22 cellular contexts compared by ENCODE assay signal in genomic region chr15:46413799-46414198, GRCh38.
DNase-seq lines count a peak whose midpoint lies in the region; ATAC-seq, FAIRE-seq and TF ChIP-seq lines count a peak whose summit lies in the region.
"Had no signal": no experiment of that assay in that cellular context is flagged by ENCODE, and none has a peak within 500 bp of the region (broad histone marks: within the 10 kb centered on the region; RNA-seq: fewer than 3 reads in every experiment).

No MANE protein-coding gene starts in this region.

- H4K20me1 ChIP-seq in astrocyte (ENCODE audit: insufficient read depth, low read length) = no peaks in the 10 kb centered on the region

- peak; percentile 38 for DNase-seq in AG08395 (ENCODE audit: low spot score)
- peak; percentile 50 for DNase-seq in HFFc6
- DNase-seq in astrocyte (ENCODE audit: low read depth) = peak; percentile 20
- peak; percentile 29 for DNase-seq in kidney epithelial cell (ENCODE audit: low read depth)
- DNase-seq in frontal cortex (ENCODE audit: low spot score in 2 of 2) = no peak
- no peak for DNase-seq in naive thymus-derived CD8-positive, alpha-beta T cell
- DNase-seq: activated CD4-positive, alpha-beta T cell treated with anti-CD3 and anti-CD28 coated beads for 4 hours; activated naive CD8-positive, alpha-beta T cell treated with anti-CD3 and anti-CD28 coated beads, Interleukin-2, amount 10 ng/mL, durations not matched to agents 7 days and 5 days; brain microvascular endothelial cell; CD8-positive, alpha-beta T cell; DMS79 treated with DMSO at 0.1 percent for 48 hours; effector memory CD8-positive, alpha-beta T cell; KBM-7; left cardiac atrium; natural killer cell; ovary; SHP77; T-cell had no signal

- no peaks in the 10 kb centered on the region for H3K36me3 ChIP-seq in astrocyte (ENCODE audit: insufficient read depth, low read length)
- H3K36me3 ChIP-seq in kidney epithelial cell (ENCODE audit: control insufficient read depth, insufficient read depth, low read length) = no peaks in the 10 kb centered on the region
- H3K36me3 ChIP-seq: brain microvascular endothelial cell, ovary had no signal

- H3K4me1 Mint-ChIP-seq in HFFc6 (ENCODE audit: low read depth) = peaks cover 46% of the 10 kb centered on the region
- peaks cover 13% of the 10 kb centered on the region for H3K4me1 Mint-ChIP-seq in astrocyte (ENCODE audit: low read depth, unreplicated experiment)
- no peaks in the 10 kb centered on the region for H3K4me1 Mint-ChIP-seq in naive thymus-derived CD8-positive, alpha-beta T cell
- H3K4me1 Mint-ChIP-seq: activated naive CD8-positive, alpha-beta T cell treated with anti-CD3 and anti-CD28 coated beads, Interleukin-2, amount 10 ng/mL, durations not matched to agents 7 days and 5 days; natural killer cell; T-cell had no signal

- H3K27ac ChIP-seq in astrocyte (ENCODE audit: low read depth, low read length) = no peak overlapping the region
- H3K27ac ChIP-seq: brain microvascular endothelial cell, ovary had no signal

- H3K27ac Mint-ChIP-seq in HFFc6 (peak overlapping the region; percentile 51), astrocyte (ENCODE audit: unreplicated experiment) (peak overlapping the region; percentile 90)
- no peak overlapping the region for H3K27ac Mint-ChIP-seq in naive thymus-derived CD8-positive, alpha-beta T cell
- H3K27ac Mint-ChIP-seq: activated naive CD8-positive, alpha-beta T cell treated with anti-CD3 and anti-CD28 coated beads, Interleukin-2, amount 10 ng/mL, durations not matched to agents 7 days and 5 days; CD8-positive, alpha-beta T cell; effector memory CD8-positive, alpha-beta T cell; natural killer cell; T-cell had no signal

- H3K27me3 Mint-ChIP-seq in HFFc6 (ENCODE audit: insufficient read depth) = no peaks in the 10 kb centered on the region
- H3K27me3 Mint-ChIP-seq in astrocyte (ENCODE audit: low read depth, unreplicated experiment) = no peaks in the 10 kb centered on the region
- H3K27me3 Mint-ChIP-seq in naive thymus-derived CD8-positive, alpha-beta T cell = peaks cover 0 to 2% (median 0%) of the 10 kb centered on the region in 5 donors
- H3K27me3 Mint-ChIP-seq: activated naive CD8-positive, alpha-beta T cell treated with anti-CD3 and anti-CD28 coated beads, Interleukin-2, amount 10 ng/mL, durations not matched to agents 7 days and 5 days; effector memory CD8-positive, alpha-beta T cell; T-cell had no signal

- no peak for TF ChIP-seq CTCF in HFFc6 (IDR thresholded peaks at IDR 0.05)
- no peak for TF ChIP-seq CTCF in astrocyte (IDR thresholded peaks at IDR 0.05; ENCODE audit: insufficient read depth, low read depth, low read length)
- no peak for TF ChIP-seq CTCF in kidney epithelial cell (IDR thresholded peaks at IDR 0.05; ENCODE audit: insufficient read depth, low read length, poor library complexity, severe bottlenecking)

- H3K4me3 ChIP-seq in astrocyte (ENCODE audit: insufficient read depth, low read depth, low read length) (no peak overlapping the region), kidney epithelial cell (ENCODE audit: low read depth, low read length) (no peak overlapping the region)
- H3K4me3 ChIP-seq: ovary had no signal

- H3K9me3 ChIP-seq in astrocyte (ENCODE audit: insufficient read depth, low read depth, low read length) = no peaks in the 10 kb centered on the region
- H3K9me3 ChIP-seq: ovary had no signal

- H3K9ac ChIP-seq in astrocyte (ENCODE audit: low read length) = no peak overlapping the region

- no peaks in the 10 kb centered on the region for H3K79me2 ChIP-seq in astrocyte (ENCODE audit: insufficient read depth, low read length)

- no peaks in the 10 kb centered on the region for H3K36me3 Mint-ChIP-seq in HFFc6 (ENCODE audit: low read depth)
- no peaks in the 10 kb centered on the region for H3K36me3 Mint-ChIP-seq in astrocyte (ENCODE audit: low read depth, unreplicated experiment)
- H3K36me3 Mint-ChIP-seq in naive thymus-derived CD8-positive, alpha-beta T cell = no peaks in the 10 kb centered on the region
- H3K36me3 Mint-ChIP-seq: activated naive CD8-positive, alpha-beta T cell treated with anti-CD3 and anti-CD28 coated beads, Interleukin-2, amount 10 ng/mL, durations not matched to agents 7 days and 5 days; CD8-positive, alpha-beta T cell; T-cell had no signal

- H3K4me3 Mint-ChIP-seq in HFFc6 (no peak overlapping the region; the same call in 1 of the 2 replicates), astrocyte (ENCODE audit: unreplicated experiment) (no peak overlapping the region)
- H3K4me3 Mint-ChIP-seq in naive thymus-derived CD8-positive, alpha-beta T cell = no peak overlapping the region
- H3K4me3 Mint-ChIP-seq: activated naive CD8-positive, alpha-beta T cell treated with anti-CD3 and anti-CD28 coated beads, Interleukin-2, amount 10 ng/mL, durations not matched to agents 7 days and 5 days; CD8-positive, alpha-beta T cell; effector memory CD8-positive, alpha-beta T cell; natural killer cell; T-cell had no signal

- H3K9me3 Mint-ChIP-seq in HFFc6 (no peaks in the 10 kb centered on the region), astrocyte (ENCODE audit: unreplicated experiment) (no peaks in the 10 kb centered on the region)
- peaks cover 0 to 10% (median 0%) of the 10 kb centered on the region in 9 donors for H3K9me3 Mint-ChIP-seq in naive thymus-derived CD8-positive, alpha-beta T cell
- H3K9me3 Mint-ChIP-seq: activated naive CD8-positive, alpha-beta T cell treated with anti-CD3 and anti-CD28 coated beads, Interleukin-2, amount 10 ng/mL, durations not matched to agents 7 days and 5 days had no signal

- H3K27me3 ChIP-seq in astrocyte (ENCODE audit: insufficient read depth, low read length) (no peaks in the 10 kb centered on the region), kidney epithelial cell (ENCODE audit: control insufficient read depth, insufficient read depth, low read length) (no peaks in the 10 kb centered on the region)
- H3K27me3 ChIP-seq: brain microvascular endothelial cell, ovary had no signal

- ATAC-seq in naive thymus-derived CD8-positive, alpha-beta T cell = no peak
- ATAC-seq in GM19467 (IDR thresholded peaks at IDR 0.05; ENCODE audit: unreplicated experiment) (no peak), HG03045 (IDR thresholded peaks at IDR 0.05; ENCODE audit: unreplicated experiment) (no peak)
- ATAC-seq: CD8-positive, alpha-beta T cell; effector memory CD8-positive, alpha-beta T cell; left cardiac atrium; natural killer cell; sciatic nerve; T-cell had no signal

- no peaks in the 10 kb centered on the region for H3K4me1 ChIP-seq in astrocyte (ENCODE audit: insufficient read depth, low read length)

- no peak overlapping the region for H2AFZ ChIP-seq in astrocyte (ENCODE audit: low read depth, low read length)

- FAIRE-seq in astrocyte (lab: Jason Lieb, UNC) = peak; percentile 37
- no peak for FAIRE-seq in frontal cortex (lab: Jason Lieb, UNC)
- FAIRE-seq: colon had no signal

- H3K4me2 ChIP-seq in astrocyte (ENCODE audit: low read length) = no peak overlapping the region

- POLR2A ChIA-PET in naive thymus-derived CD8-positive, alpha-beta T cell (lab: Charles Lee) = no interaction called here

Comparison
In these comparisons a context has a peak if more than half of its experiments do, and no peak if none do; other contexts are left out.
1. DNase-seq: peak in AG08395 (single experiment), HFFc6 (single experiment), astrocyte (single experiment) and kidney epithelial cell (single experiment); none in frontal cortex (0 of 2) and naive thymus-derived CD8-positive, alpha-beta T cell (0 of 10).
2. H3K27ac Mint-ChIP-seq: peak in HFFc6 (single experiment) and astrocyte (single experiment); none in naive thymus-derived CD8-positive, alpha-beta T cell (0 of 10).